3 cellular contexts compared by ENCODE assay signal in genomic region chrX:10607233-10607632, GRCh38.
TF ChIP-seq lines count a peak whose summit lies in the region.

No MANE protein-coding gene starts in this region.

TF ChIP-seq in liver, 16 proteins besides CTCF, POLR2A, EP300 and RAD21:
- TF ChIP-seq REST (IDR thresholded peaks at IDR 0.05) (no peak), SP1 (IDR thresholded peaks at IDR 0.05) (peak; percentile 13), HNF4A (conservative IDR thresholded peaks at IDR 0.05) (peak; percentile 24 to 38), HNF4G (IDR thresholded peaks at IDR 0.05) (no peak), TAF1 (conservative IDR thresholded peaks at IDR 0.05) (no peak), RXRA (IDR thresholded peaks at IDR 0.05) (peak in 1 of 2 donors; percentile 48), MAX (IDR thresholded peaks at IDR 0.05) (no peak), FOXA2 (IDR thresholded peaks at IDR 0.05) (peak; percentile 46), JUND (IDR thresholded peaks at IDR 0.05) (no peak), FOXA1 (IDR thresholded peaks at IDR 0.05) (no peak)

TF ChIP-seq in HepG2, 621 proteins besides CTCF, POLR2A, EP300 and RAD21:
- TF ChIP-seq HNF1B (CRISPR knock-in tag; IDR thresholded peaks at IDR 0.05) = no peak

TF ChIP-seq in WTC11, 78 proteins besides CTCF, POLR2A, EP300 and RAD21:
- TF ChIP-seq E2F4 (CRISPR knock-in tag; IDR thresholded peaks at IDR 0.05; ENCODE audit: borderline replicate concordance, low read depth) (no peak), ETV6 (CRISPR knock-in tag; IDR thresholded peaks at IDR 0.05) (no peak), STAT6 (CRISPR knock-in tag; conservative IDR thresholded peaks at IDR 0.05; ENCODE audit: low read depth) (no peak), FOXJ3 (CRISPR knock-in tag; IDR thresholded peaks at IDR 0.05; ENCODE audit: borderline replicate concordance) (no peak), FOXP1 (CRISPR knock-in tag; IDR thresholded peaks at IDR 0.05; ENCODE audit: borderline replicate concordance) (no peak)
TF ChIP-seq in WTC11: peak in this region for 0.
